Comparison of ENCODE assay signal across 8 cellular contexts in genomic region chr11:27718853-27719574, GRCh38. TPM values are rescaled to one million over a fixed set of nuclear protein-coding genes. Genes with fewer than 3 reads are reported as not detected.
A peak's percentile ranks its signal among the peaks of the same experiment; 100 is the strongest.
DNase-seq lines count a peak whose midpoint lies in the region; ATAC-seq and TF ChIP-seq lines count a peak whose summit lies in the region.

No MANE protein-coding gene starts in this region.

- H3K27me3 ChIP-seq in BJ (ENCODE audit: control insufficient read depth, insufficient read depth, low read length) (peaks cover 6% of the 10 kb centered on the region), endodermal cell (ENCODE audit: control insufficient read depth, insufficient read depth, low read length, poor library complexity, severe bottlenecking) (peaks cover 92% of the 10 kb centered on the region)

- H3K4me1 Mint-ChIP-seq in endodermal cell (peaks cover 12% of the 10 kb centered on the region), nephron progenitor cell (peaks cover 65% of the 10 kb centered on the region), T-helper 17 cell (peaks cover 2% of the 10 kb centered on the region)

- WGBS in endodermal cell (ENCODE audit: insufficient coverage in 1 of 2, insufficient read length in 1 of 2), 2 experiments, result 0% methylated on average over 6 to 57 of the region's 57 CpGs

- H3K4me3 Mint-ChIP-seq in endodermal cell (peak overlapping the region; percentile 65), nephron progenitor cell (peak overlapping the region; percentile 92), T-helper 17 cell (no peak overlapping the region)

- no peaks in the 10 kb centered on the region for H3K9me3 ChIP-seq in endodermal cell (ENCODE audit: control insufficient read depth, low read length)
- peaks cover 3% of the 10 kb centered on the region for H3K9me3 ChIP-seq in T-helper 17 cell (ENCODE audit: control insufficient read depth, low read length, poor library complexity, severe bottlenecking)

- POLR2A ChIA-PET in BJ (lab: Charles Lee), result interaction anchor here (0.6 to 2.6 kb wide), 6 partner anchors 21 to 1044 kb away, joined by 4 to 15 read pairs (median 5); no protein-coding TSS in a partner anchor

- no peaks in the 10 kb centered on the region for H3K9me3 Mint-ChIP-seq in endodermal cell
- peaks cover 3% of the 10 kb centered on the region for H3K9me3 Mint-ChIP-seq in nephron progenitor cell

- H3K4me3 ChIP-seq in BJ (ENCODE audit: low read depth, low read length) (peak overlapping the region; percentile 76), endodermal cell (ENCODE audit: low read length) (peak overlapping the region; percentile 90)

- CTCF ChIA-PET in BJ (lab: Yijun Ruan, JAX), result interaction anchor here (0.6 to 7.0 kb wide), 9 partner anchors 8 to 1616 kb away, joined by 3 to 75 read pairs (median 4); partner anchors contain the start of gene BDNF

- H3K27ac Mint-ChIP-seq in endodermal cell (peak overlapping the region; percentile 67), nephron progenitor cell (peak overlapping the region; percentile 85), T-helper 17 cell (no peak overlapping the region)

- no peak for ATAC-seq in GM19452 (IDR thresholded peaks at IDR 0.05; ENCODE audit: unreplicated experiment)
- ATAC-seq in T-helper 17 cell, result no peak

- peaks cover 93% of the 10 kb centered on the region for H3K27me3 Mint-ChIP-seq in endodermal cell (ENCODE audit: insufficient read depth)
- peaks cover 45% of the 10 kb centered on the region for H3K27me3 Mint-ChIP-seq in nephron progenitor cell (ENCODE audit: low read depth, poor library complexity)
- peaks cover 75% of the 10 kb centered on the region for H3K27me3 Mint-ChIP-seq in T-helper 17 cell

- H3K27ac ChIP-seq in endodermal cell (ENCODE audit: low read depth, low read length), result peak overlapping the region; percentile 93

- no peaks in the 10 kb centered on the region for H3K36me3 Mint-ChIP-seq in endodermal cell (ENCODE audit: low read depth)
- no peaks in the 10 kb centered on the region for H3K36me3 Mint-ChIP-seq in nephron progenitor cell (ENCODE audit: low read depth)
- H3K36me3 Mint-ChIP-seq in T-helper 17 cell (ENCODE audit: low read depth), result peaks cover 2% of the 10 kb centered on the region

- DNase-seq in BJ (ENCODE audit: low read depth) (no peak), NCI-H2227 (lab: John Stamatoyannopoulos, UW; ENCODE audit: unreplicated experiment) (peak; percentile 70), endodermal cell (peak; percentile 90), nephron progenitor cell (peak; percentile 76), COR-L47 (lab: John Stamatoyannopoulos, UW) (no peak), T-helper 17 cell (no peak)
- DNase-seq in activated effector memory CD4-positive, alpha-beta T cell treated with anti-CD3 and anti-CD28 coated beads, Interleukin-2, amount 50 U/mL, for 16 hours, result no peak

- H3K36me3 ChIP-seq in BJ (ENCODE audit: control insufficient read depth, insufficient read depth, low read length) (no peaks in the 10 kb centered on the region), endodermal cell (ENCODE audit: control insufficient read depth, insufficient read depth, low read length) (no peaks in the 10 kb centered on the region)

- peaks cover 4% of the 10 kb centered on the region for H3K4me1 ChIP-seq in endodermal cell (ENCODE audit: control insufficient read depth, insufficient read depth, low read length)

- H3K9ac ChIP-seq in endodermal cell (ENCODE audit: extremely low read depth, low read length, poor library complexity, severe bottlenecking), result peak overlapping the region; percentile 73

- no peak for TF ChIP-seq CTCF in BJ (IDR thresholded peaks at IDR 0.05; ENCODE audit: insufficient read depth, low read depth, low read length)
- no peak for TF ChIP-seq CTCF in endodermal cell (conservative IDR thresholded peaks at IDR 0.05)
- no peak for TF ChIP-seq CTCF in nephron progenitor cell (IDR thresholded peaks at IDR 0.05)

RNA-seq across cellular contexts. Expression of gene BDNF, which starts 18.8 kb away (rescaled TPM):
- 47.4 and 62.6 TPM in 2 replicates for polyA plus RNA-seq in BJ (2011; rRNA removed)
- 40.8 and 46.9 TPM in 2 replicates for polyA minus RNA-seq in BJ (2011; rRNA and poly(A)+ RNA removed)
- total RNA-seq in endodermal cell, result under 1 TPM in 1 of 2 donors, not detected in 1; 0.33 TPM
- polyA plus RNA-seq in endodermal cell (2013, experiment 1 of 2), result 0.82 TPM
- 0.75 TPM for polyA plus RNA-seq in endodermal cell (2013, experiment 2 of 2)
- not detected for total RNA-seq in T-helper 17 cell

Comparison
In these comparisons a context has a peak if more than half of its experiments do, and no peak if none do; other contexts are left out.
1. DNase-seq: peak in NCI-H2227 (single experiment), endodermal cell (single experiment) and nephron progenitor cell (single experiment); none in BJ (single experiment), activated effector memory CD4-positive, alpha-beta T cell treated with anti-CD3 and anti-CD28 coated beads, Interleukin-2, amount 50 U/mL, for 16 hours (single experiment), COR-L47 (single experiment) and T-helper 17 cell (0 of 3).